In genomic region chr6:125571207-125571740, GRCh38 we compare ENCODE assay signal across 16 cellular contexts.
DNase-seq lines count a peak whose midpoint lies in the region; ATAC-seq and TF ChIP-seq lines count a peak whose summit lies in the region.
"Had no signal": no experiment of that assay in that cellular context is flagged by ENCODE, and none has a peak within 500 bp of the region (broad histone marks: within the 10 kb centered on the region; RNA-seq: fewer than 3 reads in every experiment).

No MANE protein-coding gene starts in this region.

- H3F3A ChIP-seq in PC-9 (ENCODE audit: insufficient read depth, low read depth), result no peaks in the 10 kb centered on the region

- H3K27me3 ChIP-seq in PC-9 (ENCODE audit: insufficient read depth, low read depth) (no peaks in the 10 kb centered on the region), thoracic aorta (replicated peaks; ENCODE audit: insufficient read depth) (no peaks in the 10 kb centered on the region)

- DNase-seq in ELF-1 (ENCODE audit: low read depth, low spot score) (peak; percentile 42), PC-9 (no peak), epithelial cell of esophagus (ENCODE audit: low read depth) (peak; percentile 61), thoracic aorta (ENCODE audit: low spot score) (no peak), ureter (ENCODE audit: low spot score) (no peak), anterior cingulate cortex (lab: John Stamatoyannopoulos, UW) (no peak), NCI-H1930 (lab: John Stamatoyannopoulos, UW) (no peak)
- DNase-seq: AML-193; Caco-2; CD4-positive, alpha-beta T cell; GDM1; HCEC 1CT had no signal

- H3K36me3 ChIP-seq in PC-9 (ENCODE audit: low read depth), result no peaks in the 10 kb centered on the region
- no peaks in the 10 kb centered on the region for H3K36me3 ChIP-seq in thoracic aorta

- intact Hi-C loops in PC-9 (cut with micrococcal nuclease; ENCODE audit: unreplicated experiment), result no loop called here

- no peaks in the 10 kb centered on the region for H3K9me3 ChIP-seq in PC-9 (ENCODE audit: insufficient read depth, low read depth)
- no peaks in the 10 kb centered on the region for H3K9me3 ChIP-seq in thoracic aorta
- H3K9me3 ChIP-seq: A549, Caco-2 had no signal

- no peak for ATAC-seq in thoracic aorta (ENCODE audit: insufficient number of reproducible peaks, low FRiP score, low read depth)
- ATAC-seq: A549, GM23338 had no signal

- TF ChIP-seq CTCF in PC-9 (conservative IDR thresholded peaks at IDR 0.05) (no peak), epithelial cell of esophagus (IDR thresholded peaks at IDR 0.05; ENCODE audit: insufficient read depth, low read depth, low read length, missing control alignments) (no peak), thoracic aorta (IDR thresholded peaks at IDR 0.05) (no peak)

- H3K4me1 ChIP-seq in PC-9 (replicated peaks; ENCODE audit: insufficient read depth) (no peaks in the 10 kb centered on the region), thoracic aorta (ENCODE audit: control insufficient read depth in 1 of 2, low read depth in 2 of 2) (peaks cover 8 to 49% of the 10 kb centered on the region in 2 donors)
- H3K4me1 ChIP-seq: A549, Caco-2 had no signal

- H3K79me2 ChIP-seq in PC-9 (ENCODE audit: low read depth), result no peaks in the 10 kb centered on the region

- no peaks in the 10 kb centered on the region for H4K20me1 ChIP-seq in PC-9 (ENCODE audit: insufficient read depth)

- POLR2A ChIA-PET in PC-9 (lab: Charles Lee; ENCODE audit: unreplicated experiment), result no interaction called here

- CTCF ChIA-PET in PC-9 (lab: Charles Lee), result no interaction called here

- no peak overlapping the region for H3K4me2 ChIP-seq in PC-9
- H3K4me2 ChIP-seq: A549, GM23338 had no signal

- BruUV-seq in PC-9 (replicated peaks; lab: Mats Ljungman, UMichigan), result no TSS peak

- no peak overlapping the region for H3K27ac ChIP-seq in PC-9
- H3K27ac ChIP-seq in thoracic aorta, result peak overlapping the region; percentile 31 to 61
- H3K27ac ChIP-seq: 22Rv1, A549, C4-2B had no signal

- H3K4me3 ChIP-seq in PC-9 (no peak overlapping the region), epithelial cell of esophagus (ENCODE audit: low read length) (no peak overlapping the region), thoracic aorta (no peak overlapping the region)
- H3K4me3 ChIP-seq: A549, GM23338 had no signal

- peak overlapping the region; percentile 13; the same call in 1 of the 2 replicates for H2AFZ ChIP-seq in PC-9
- H2AFZ ChIP-seq: GM23338 had no signal

- no peaks in the 10 kb centered on the region; the same call in none of the 2 replicates for H3K9me2 ChIP-seq in PC-9 (ENCODE audit: insufficient read depth)

Comparison
In these comparisons a context has a peak if more than half of its experiments do, and no peak if none do; other contexts are left out.
1. DNase-seq: peak in ELF-1 (single experiment) and epithelial cell of esophagus (single experiment); none in PC-9 (0 of 2), thoracic aorta (single experiment), ureter (single experiment), anterior cingulate cortex (0 of 58) and NCI-H1930 (0 of 2).